13 cellular contexts compared by ENCODE assay signal in the genomic region with DNA sequence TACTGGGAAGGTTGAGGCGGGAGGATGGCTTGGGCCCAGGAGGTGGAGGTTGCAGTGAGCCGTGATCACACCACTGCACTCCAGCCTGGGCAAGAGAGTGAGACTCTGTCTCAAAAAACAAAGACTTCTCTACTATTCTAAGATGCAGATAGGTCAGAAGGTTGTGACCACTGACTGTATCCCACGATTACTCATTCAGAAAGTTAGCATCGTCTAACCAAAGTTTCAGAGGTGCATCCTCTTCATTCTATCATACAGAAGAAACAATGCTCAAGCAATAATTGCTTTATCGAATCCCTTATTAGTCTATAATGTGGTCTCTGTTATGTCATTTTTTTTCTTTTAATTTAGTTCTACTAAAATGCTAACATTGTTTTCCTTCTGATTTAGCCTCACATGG.
DNase-seq lines count a peak whose midpoint lies in the region; ATAC-seq and TF ChIP-seq lines count a peak whose summit lies in the region.
"Had no signal": no experiment of that assay in that cellular context is flagged by ENCODE, and none has a peak within 500 bp of the region (broad histone marks: within the 10 kb centered on the region; RNA-seq: fewer than 3 reads in every experiment).

No MANE protein-coding gene starts in this region.

- H3K79me2 ChIP-seq in mammary epithelial cell (ENCODE audit: insufficient read depth, low read length) = no peaks in the 10 kb centered on the region

- TF ChIP-seq CTCF in mammary epithelial cell (conservative IDR thresholded peaks at IDR 0.05 in 1 of 2, IDR thresholded peaks at IDR 0.05 in 1 of 2; ENCODE audit: extremely low read depth in 1 of 2, insufficient read depth in 1 of 2, low read depth in 1 of 2, low read length in 2 of 2) (no peak), breast epithelium (IDR thresholded peaks at IDR 0.05) (no peak)

- dilution Hi-C loops in mammary epithelial cell (cut with HindIII; ENCODE audit: low sequenced_read_pairs) = no loop called here

- in situ Hi-C loops in mammary epithelial cell (cut with MboI; ENCODE audit: low sequenced_read_pairs in 2 of 2) = no loop called here

- H2AFZ ChIP-seq in mammary epithelial cell (ENCODE audit: low read depth, low read length) = no peak overlapping the region

- no peak overlapping the region for H3K9ac ChIP-seq in mammary epithelial cell (ENCODE audit: insufficient read depth, low read length)

- H3K4me3 ChIP-seq in mammary epithelial cell (replicated peaks in 1 of 3; ENCODE audit: insufficient read depth in 1 of 3, low read depth in 2 of 3, low read length in 3 of 3) = no peak overlapping the region
- H3K4me3 ChIP-seq in breast epithelium = no peak overlapping the region
- H3K4me3 ChIP-seq: A549, coronary artery had no signal

- peak; percentile 9 for DNase-seq in mammary epithelial cell
- DNase-seq in breast epithelium (ENCODE audit: low spot score in 2 of 2) = no peak
- DNase-seq in pons (ENCODE audit: low spot score) = no peak
- no peak for DNase-seq in COLO668 (lab: John Stamatoyannopoulos, UW; ENCODE audit: unreplicated experiment)
- DNase-seq in dedifferentiated amniotic fluid mesenchymal stem cell (ENCODE audit: extremely low spot score) = no peak
- DNase-seq in effector CD4-positive, alpha-beta T cell = no peak
- DNase-seq: activated CD4-positive, alpha-beta memory T cell treated with anti-CD3 and anti-CD28 coated beads for 36 hours; Kasumi-1; NCI-H2029 had no signal

- H3K9me3 ChIP-seq in mammary epithelial cell (replicated peaks; ENCODE audit: insufficient read depth, low read length) = no peaks in the 10 kb centered on the region
- no peaks in the 10 kb centered on the region for H3K9me3 ChIP-seq in breast epithelium
- H3K9me3 ChIP-seq: A549 had no signal

- H3K27ac ChIP-seq in mammary epithelial cell (ENCODE audit: insufficient read depth, low read depth, low read length) (no peak overlapping the region), breast epithelium (no peak overlapping the region)
- H3K27ac ChIP-seq: A549, coronary artery had no signal

- no TSS peak for BruUV-seq in mammary epithelial cell (replicated peaks; lab: Mats Ljungman, UMichigan)

- TF ChIP-seq POLR2A in breast epithelium (IDR thresholded peaks at IDR 0.05) = no peak

- H3K4me2 ChIP-seq in mammary epithelial cell (ENCODE audit: insufficient read depth, low read depth, low read length) = no peak overlapping the region
- H3K4me2 ChIP-seq: A549 had no signal

- H3K27me3 ChIP-seq in mammary epithelial cell (ENCODE audit: insufficient read depth, low read length) = no peaks in the 10 kb centered on the region
- no peaks in the 10 kb centered on the region for H3K27me3 ChIP-seq in breast epithelium

- no peaks in the 10 kb centered on the region for H4K20me1 ChIP-seq in mammary epithelial cell (ENCODE audit: insufficient read depth, low read length)

- peak; percentile 97 for ATAC-seq in GM21619 (IDR thresholded peaks at IDR 0.05; ENCODE audit: unreplicated experiment)
- peak; percentile 93 for ATAC-seq in HG03108 (IDR thresholded peaks at IDR 0.05; ENCODE audit: unreplicated experiment)
- ATAC-seq: A549 had no signal

- H3K36me3 ChIP-seq in mammary epithelial cell (ENCODE audit: insufficient read depth, low read length) = no peaks in the 10 kb centered on the region
- H3K36me3 ChIP-seq in breast epithelium = no peaks in the 10 kb centered on the region

- CTCF ChIA-PET in mammary epithelial cell (lab: Charles Lee; ENCODE audit: low non-redundant PET) = no interaction called here

- H3K4me1 ChIP-seq in mammary epithelial cell (ENCODE audit: insufficient read depth, low read length) = no peaks in the 10 kb centered on the region
- no peaks in the 10 kb centered on the region for H3K4me1 ChIP-seq in breast epithelium
- H3K4me1 ChIP-seq: A549 had no signal

- intact Hi-C loops in mammary epithelial cell (cut with micrococcal nuclease) (no loop called here), breast epithelium (cut with DNase I; ENCODE audit: low total_unique reads) (no loop called here)

- 97% methylated on average over 5 of the region's 5 CpGs for WGBS in mammary epithelial cell (ENCODE audit: low coverage, missing lambda C conversion rate)
